In genomic region chr13:105762096-105762495, GRCh38 we compare ENCODE assay signal across 21 cellular contexts.
DNase-seq lines count a peak whose midpoint lies in the region; ATAC-seq, FAIRE-seq and TF ChIP-seq lines count a peak whose summit lies in the region.
"Had no signal": no experiment of that assay in that cellular context is flagged by ENCODE, and none has a peak within 500 bp of the region (broad histone marks: within the 10 kb centered on the region; RNA-seq: fewer than 3 reads in every experiment).

No MANE protein-coding gene starts in this region.

- no peak for TF ChIP-seq RAD21 in liver (IDR thresholded peaks at IDR 0.05)
- TF ChIP-seq RAD21 in HepG2 (CRISPR knock-in tag; IDR thresholded peaks at IDR 0.05), result no peak

- no peak overlapping the region for H2AFZ ChIP-seq in HepG2 (ENCODE audit: low read length)

- no peak for DNase-seq in HepG2 (ENCODE audit: low spot score)
- DNase-seq in cerebellum (ENCODE audit: low spot score), result peak; percentile 4
- peak in 2 of 3 donors; percentile 19 to 66 for DNase-seq in right lobe of liver
- no peak for DNase-seq in activated CD8-positive, alpha-beta memory T cell treated with anti-CD3 and anti-CD28 coated beads for 24 hours
- DNase-seq: AML-193; Caco-2; Calu3; CD4-positive, alpha-beta T cell; CD8-positive, alpha-beta T cell; DMS79 treated with DMSO at 0.1 percent for 48 hours; GDM1 had no signal

- H3K27me3 ChIP-seq in liver (ENCODE audit: control insufficient read depth in 4 of 4, insufficient read depth in 4 of 4, low read length in 3 of 4) (no peaks in the 10 kb centered on the region), HepG2 (ENCODE audit: control insufficient read depth in 1 of 2, insufficient read depth in 2 of 2, low read length in 2 of 2) (no peaks in the 10 kb centered on the region), right lobe of liver (no peaks in the 10 kb centered on the region)
- H3K27me3 ChIP-seq: BLaER1 treated with 17β-estradiol and CSF1 and Interleukin-3, amounts not matched to agents 10 nM and 100 nM had no signal

- TF ChIP-seq CTCF in liver (IDR thresholded peaks at IDR 0.05; ENCODE audit: low read depth, low read length, missing input control) (no peak), HepG2 (CRISPR knock-in tag; IDR thresholded peaks at IDR 0.05) (no peak), right lobe of liver (IDR thresholded peaks at IDR 0.05) (no peak)

- H3K36me3 ChIP-seq in liver (ENCODE audit: control insufficient read depth in 4 of 4, insufficient read depth in 3 of 4, low read depth in 1 of 4, low read length in 3 of 4) (no peaks in the 10 kb centered on the region), HepG2 (replicated peaks in 1 of 2; ENCODE audit: control insufficient read depth in 1 of 2, insufficient read depth in 2 of 2, low read length in 2 of 2) (no peaks in the 10 kb centered on the region), right lobe of liver (no peaks in the 10 kb centered on the region)
- H3K36me3 ChIP-seq: BLaER1 treated with 17β-estradiol and CSF1 and Interleukin-3, amounts not matched to agents 10 nM and 100 nM had no signal

- no TSS peak for BruUV-seq in HepG2 (replicated peaks; lab: Mats Ljungman, UMichigan)

- intact Hi-C loops in HepG2 (cut with micrococcal nuclease; ENCODE audit: unreplicated experiment) (no loop called here), right lobe of liver (cut with DNase I) (no loop called here)

- H3K4me2 ChIP-seq in HepG2 (ENCODE audit: low read depth, low read length), result no peak overlapping the region
- H3K4me2 ChIP-seq: A549; BLaER1 treated with 17β-estradiol and CSF1 and Interleukin-3, amounts not matched to agents 10 nM and 100 nM had no signal

- WGBS in liver, result 54% methylated on average over 4 of the region's 4 CpGs
- WGBS in HepG2 (ENCODE audit: low lambda C conversion rate), result 0% methylated on average over 4 of the region's 4 CpGs
- 28% methylated on average over 4 of the region's 4 CpGs for WGBS in right lobe of liver (ENCODE audit: insufficient coverage, low coverage, low lambda C conversion rate, missing lambda C conversion rate)

- no peak overlapping the region for H3K4me3 ChIP-seq in liver (ENCODE audit: low read depth in 1 of 3, low read length in 3 of 3)
- H3K4me3 ChIP-seq in HepG2 (replicated peaks in 1 of 3; ENCODE audit: insufficient read depth in 1 of 3, low read depth in 2 of 3, low read length in 3 of 3), result no peak overlapping the region
- no peak overlapping the region for H3K4me3 ChIP-seq in right lobe of liver
- H3K4me3 ChIP-seq: A549; BLaER1 treated with 17β-estradiol and CSF1 and Interleukin-3, amounts not matched to agents 10 nM and 100 nM; GM12878 had no signal

- H3K9ac ChIP-seq in liver (ENCODE audit: low read depth in 1 of 2, low read length in 2 of 2) (no peak overlapping the region), HepG2 (ENCODE audit: insufficient read depth, low read depth, low read length) (no peak overlapping the region)
- H3K9ac ChIP-seq: BLaER1 treated with 17β-estradiol and CSF1 and Interleukin-3, amounts not matched to agents 10 nM and 100 nM had no signal

- POLR2A ChIA-PET in HepG2 (lab: Yijun Ruan, JAX), result no interaction called here

- FAIRE-seq in HepG2 (lab: Jason Lieb, UNC), result no peak
- FAIRE-seq: A549, D721Med, GM12878, GM12892, GM18507 had no signal

- H3K4me1 ChIP-seq in liver (ENCODE audit: control insufficient read depth in 4 of 4, insufficient read depth in 4 of 4, low read length in 3 of 4), result no peaks in the 10 kb centered on the region
- H3K4me1 ChIP-seq in HepG2 (ENCODE audit: insufficient read depth, low read length), result no peaks in the 10 kb centered on the region
- no peaks in the 10 kb centered on the region for H3K4me1 ChIP-seq in right lobe of liver
- H3K4me1 ChIP-seq: A549; BLaER1 treated with 17β-estradiol and CSF1 and Interleukin-3, amounts not matched to agents 10 nM and 100 nM; Caco-2 had no signal

- no peak for TF ChIP-seq POLR2A in HepG2 (IDR thresholded peaks at IDR 0.05; ENCODE audit: insufficient read depth in 1 of 2, low read depth in 2 of 2, low read length in 2 of 2)
- TF ChIP-seq POLR2A in right lobe of liver (IDR thresholded peaks at IDR 0.05), result no peak

- no peaks in the 10 kb centered on the region for H4K20me1 ChIP-seq in HepG2 (ENCODE audit: insufficient read depth, low read length)
- H4K20me1 ChIP-seq: BLaER1 treated with 17β-estradiol and CSF1 and Interleukin-3, amounts not matched to agents 10 nM and 100 nM had no signal

- H3K27ac ChIP-seq in liver (ENCODE audit: low read depth in 1 of 2, low read length in 2 of 2) (no peak overlapping the region), HepG2 (ENCODE audit: extremely low read length, insufficient read depth, low read length) (no peak overlapping the region), right lobe of liver (no peak overlapping the region)
- H3K27ac ChIP-seq: 22Rv1; A549; BLaER1 treated with 17β-estradiol and CSF1 and Interleukin-3, amounts not matched to agents 10 nM and 100 nM; C4-2B had no signal

- no peaks in the 10 kb centered on the region for H3K9me3 ChIP-seq in liver (ENCODE audit: control insufficient read depth in 4 of 4, low read length in 3 of 4)
- peaks cover 74% of the 10 kb centered on the region for H3K9me3 ChIP-seq in HepG2 (ENCODE audit: low read length)
- H3K9me3 ChIP-seq in right lobe of liver, result no peaks in the 10 kb centered on the region
- H3K9me3 ChIP-seq: A549; BLaER1 treated with 17β-estradiol and CSF1 and Interleukin-3, amounts not matched to agents 10 nM and 100 nM; Caco-2 had no signal

- H3K79me2 ChIP-seq in HepG2 (ENCODE audit: insufficient read depth, low read length), result no peaks in the 10 kb centered on the region

- no peak for TF ChIP-seq EP300 in HepG2 (IDR thresholded peaks at IDR 0.05; ENCODE audit: low read depth in 2 of 2, low read length in 2 of 2)
- TF ChIP-seq EP300 in HepG2 (CRISPR knock-in tag; IDR thresholded peaks at IDR 0.05; ENCODE audit: borderline replicate concordance), result no peak

- CTCF ChIA-PET in HepG2 (lab: Yijun Ruan, JAX; ENCODE audit: low intra/inter-chr PET ratio, low total read pairs), result no interaction called here

- ATAC-seq in HepG2 (no peak), right lobe of liver (peak in 3 of 4 donors; percentile 66 to 95 (median 74)), GM21619 (IDR thresholded peaks at IDR 0.05; ENCODE audit: unreplicated experiment) (no peak)
- ATAC-seq: A549; CD8-positive, alpha-beta T cell; GM12878 had no signal

- in situ Hi-C loops in HepG2 (cut with HindIII; ENCODE audit: extremely low pct_ligation_motif_present, low pct_unique_long_range_greater_than_20kb), result no loop called here

TF ChIP-seq in liver, 16 proteins besides CTCF, POLR2A, EP300 and RAD21 (continues in another document):
- TF ChIP-seq YY1 (IDR thresholded peaks at IDR 0.05), result peak; percentile 16
- no peak for TF ChIP-seq TAF1 (conservative IDR thresholded peaks at IDR 0.05)
- no peak for TF ChIP-seq ZBTB33 (IDR thresholded peaks at IDR 0.05)
- no peak for TF ChIP-seq NR2F2 (IDR thresholded peaks at IDR 0.05)

TF ChIP-seq in HepG2, 621 proteins besides CTCF, POLR2A, EP300 and RAD21:
- TF ChIP-seq ZFY (CRISPR knock-in tag; IDR thresholded peaks at IDR 0.05) (no peak), SIN3B (IDR thresholded peaks at IDR 0.05; ENCODE audit: low read length) (no peak), ZNF572 (CRISPR knock-in tag; IDR thresholded peaks at IDR 0.05) (no peak), ZNF276 (CRISPR knock-in tag; IDR thresholded peaks at IDR 0.05; ENCODE audit: low read depth) (no peak), ZNF775 (CRISPR knock-in tag; IDR thresholded peaks at IDR 0.05; ENCODE audit: borderline replicate concordance) (no peak), ZNF670 (CRISPR knock-in tag; IDR thresholded peaks at IDR 0.05; ENCODE audit: borderline replicate concordance) (no peak), KAT8 (CRISPR knock-in tag; IDR thresholded peaks at IDR 0.05) (no peak), ZSCAN20 (CRISPR knock-in tag; IDR thresholded peaks at IDR 0.05; ENCODE audit: borderline replicate concordance) (no peak), NFYB (CRISPR knock-in tag; IDR thresholded peaks at IDR 0.05) (no peak), ELF3 (CRISPR knock-in tag; IDR thresholded peaks at IDR 0.05) (no peak)

Comparison
In these comparisons a context has a peak if more than half of its experiments do, and no peak if none do; other contexts are left out.
1. ATAC-seq: peak in right lobe of liver (3 of 4); none in HepG2 (single experiment) and GM21619 (single experiment).
2. DNase-seq: peak in cerebellum (single experiment) and right lobe of liver (2 of 3); none in HepG2 (single experiment) and activated CD8-positive, alpha-beta memory T cell treated with anti-CD3 and anti-CD28 coated beads for 24 hours (single experiment).